ENCODE assay signal across 8 cellular contexts in genomic region chr19:36489139-36489919, GRCh38. TPM values are rescaled to one million over a fixed set of nuclear protein-coding genes. Genes with fewer than 3 reads are reported as not detected.
DNase-seq lines count a peak whose midpoint lies in the region; ATAC-seq and TF ChIP-seq lines count a peak whose summit lies in the region.

Gene ZNF566 (minus strand): TSS chr19:36489561. CDS start chr19:36476557, 13,004 bp downstream.

- peak within 1 kb of the TSS; percentile 64 for H3K27ac ChIP-seq in RWPE2 (ENCODE audit: poor library complexity, severe bottlenecking)

- DNase-seq in EL (peak; percentile 97), H4 (ENCODE audit: low spot score) (peak; percentile 97), RWPE2 (ENCODE audit: low spot score) (peak; percentile 95), activated gamma-delta T cell (lab: John Stamatoyannopoulos, UW) (peak; percentile 70), fibroblast of the conjunctiva (ENCODE audit: low read depth) (peak; percentile 94)
- DNase-seq in stimulated activated naive CD8-positive, alpha-beta T cell treated with anti-CD3 and anti-CD28 coated beads, Interleukin-15, Interleukin-2, amounts not matched to agents 100 U/mL and 50 U/mL, for 24 hours = peak; percentile 90

- peaks cover 49% of the 10 kb centered on the region for H3K9me3 Mint-ChIP-seq in nephron

- peaks cover 19% of the 10 kb centered on the region for H3K4me1 Mint-ChIP-seq in nephron

- H3K27ac Mint-ChIP-seq in nephron = peak within 1 kb of the TSS; percentile 100

- H3K79me2 ChIP-seq in Loucy (ENCODE audit: insufficient read depth, low read length) = peaks cover 26% of the 10 kb centered on the region

- peak within 1 kb of the TSS; percentile 98 to 100 (median 99) for H3K4me3 Mint-ChIP-seq in nephron

- peak; percentile 93 for ATAC-seq in RWPE2 (ENCODE audit: low read depth)
- peak; percentile 96 for ATAC-seq in stimulated activated naive CD8-positive, alpha-beta T cell treated with anti-CD3 and anti-CD28 coated beads, Interleukin-15, Interleukin-2, amounts not matched to agents 100 U/mL and 50 U/mL, for 24 hours

- peak within 1 kb of the TSS; percentile 78 for H3K9ac ChIP-seq in Loucy (ENCODE audit: low read depth, low read length, poor library complexity, severe bottlenecking)

- H4K20me1 ChIP-seq in Loucy (ENCODE audit: insufficient read depth, low read length, poor library complexity, severe bottlenecking) = no peaks in the 10 kb centered on the region

- H3K4me2 ChIP-seq in Loucy (ENCODE audit: low read depth, low read length, poor library complexity, severe bottlenecking) = peak within 1 kb of the TSS; percentile 76

- H3K4me1 ChIP-seq in Loucy (ENCODE audit: insufficient read depth, low read length, poor library complexity, severe bottlenecking) (peaks cover 10% of the 10 kb centered on the region), RWPE2 (ENCODE audit: insufficient read depth, poor library complexity, severe bottlenecking) (no peaks in the 10 kb centered on the region)

- no peaks in the 10 kb centered on the region for H3K9me2 ChIP-seq in Loucy (replicated peaks; ENCODE audit: low read depth, low read length)

- H3K27me3 ChIP-seq in Loucy (ENCODE audit: insufficient read depth, low read length, poor library complexity, severe bottlenecking) (no peaks in the 10 kb centered on the region), RWPE2 (ENCODE audit: insufficient read depth, poor library complexity, severe bottlenecking) (no peaks in the 10 kb centered on the region)

- H3F3A ChIP-seq in Loucy (ENCODE audit: low read depth) = no peaks in the 10 kb centered on the region

- H3K9me3 ChIP-seq in Loucy (ENCODE audit: insufficient read depth, low read depth, low read length) (no peaks in the 10 kb centered on the region), RWPE2 (ENCODE audit: severe bottlenecking) (no peaks in the 10 kb centered on the region)

- H3K36me3 ChIP-seq in Loucy (ENCODE audit: insufficient read depth, low read length) (no peaks in the 10 kb centered on the region), RWPE2 (ENCODE audit: low read depth) (no peaks in the 10 kb centered on the region)

- TF ChIP-seq CTCF in Loucy (conservative IDR thresholded peaks at IDR 0.05; ENCODE audit: low read length) = no peak; the same call in 1 of the 2 replicates
- TF ChIP-seq CTCF in RWPE2 (IDR thresholded peaks at IDR 0.05; ENCODE audit: poor library complexity, severe bottlenecking) = no peak
- TF ChIP-seq CTCF in nephron (IDR thresholded peaks at IDR 0.05; ENCODE audit: unreplicated experiment in 3 of 3) = no peak

- H3K4me3 ChIP-seq in Loucy (ENCODE audit: low read length, poor library complexity, severe bottlenecking) = peak within 1 kb of the TSS; percentile 88
- H3K4me3 ChIP-seq in RWPE2 (ENCODE audit: severe bottlenecking) = peak within 1 kb of the TSS; percentile 96

- peaks cover 67% of the 10 kb centered on the region for H3K36me3 Mint-ChIP-seq in nephron (ENCODE audit: low read depth)

- H2AFZ ChIP-seq in Loucy (ENCODE audit: low read length) = peak within 1 kb of the TSS; percentile 97

- peaks cover 5% of the 10 kb centered on the region for H3K27me3 Mint-ChIP-seq in nephron (ENCODE audit: low read depth)

RNA-seq across cellular contexts. Expression of gene ZNF566, which starts in this region (rescaled TPM):
- 7.3 and 11.9 TPM in 2 replicates for total RNA-seq in H4 (2014; rRNA removed; shearing (Covaris generic))

Comparison
In these comparisons a context has a peak if more than half of its experiments do, and no peak if none do; other contexts are left out.
1. Peak in every context shown above with its lines: DNase-seq, ATAC-seq, H3K4me3 ChIP-seq and H3K27ac ChIP-seq.